12 cellular contexts compared by ENCODE assay signal in genomic region chr7:74291535-74291934, GRCh38. TPM values are rescaled to one million over a fixed set of nuclear protein-coding genes. Genes with fewer than 3 reads are reported as not detected.
DNase-seq lines count a peak whose midpoint lies in the region; ATAC-seq and TF ChIP-seq lines count a peak whose summit lies in the region.
"Had no signal": no experiment of that assay in that cellular context is flagged by ENCODE, and none has a peak within 500 bp of the region (broad histone marks: within the 10 kb centered on the region; RNA-seq: fewer than 3 reads in every experiment).

No MANE protein-coding gene starts in this region.

- no peak for TF ChIP-seq POLR2A in Peyer's patch (IDR thresholded peaks at IDR 0.05)
- no peak for TF ChIP-seq POLR2A in stomach (IDR thresholded peaks at IDR 0.05)

- ATAC-seq in activated T-cell treated with anti-CD3 and anti-CD28 coated beads, Interleukin-2, amount 50 U/mL, for 4 hours, result no peak
- no peak for ATAC-seq in GM19455 (IDR thresholded peaks at IDR 0.05; ENCODE audit: unreplicated experiment)
- ATAC-seq: heart right ventricle had no signal

- peak overlapping the region in 3 of 4 donors; percentile 81 to 93 (median 87) for H3K27ac ChIP-seq in Peyer's patch
- H3K27ac ChIP-seq in hepatocyte, result no peak overlapping the region
- peak overlapping the region in 4 of 5 donors; percentile 7 to 91 (median 50) for H3K27ac ChIP-seq in stomach
- H3K27ac ChIP-seq: heart right ventricle had no signal

- no peaks in the 10 kb centered on the region for H3K9me2 ChIP-seq in hepatocyte (replicated peaks; ENCODE audit: insufficient read depth)

- TF ChIP-seq CTCF in Peyer's patch (IDR thresholded peaks at IDR 0.05) (no peak), hepatocyte (IDR thresholded peaks at IDR 0.05; ENCODE audit: poor library complexity) (no peak), stomach (IDR thresholded peaks at IDR 0.05) (no peak)

- H2AFZ ChIP-seq in hepatocyte, result no peak overlapping the region

- H3K4me3 ChIP-seq in Peyer's patch, result peak overlapping the region in 1 of 4 donors; percentile 94
- H3K4me3 ChIP-seq in hepatocyte, result no peak overlapping the region
- H3K4me3 ChIP-seq in stomach, result no peak overlapping the region

- H3K9me3 ChIP-seq in Peyer's patch, result no peaks in the 10 kb centered on the region
- no peaks in the 10 kb centered on the region for H3K9me3 ChIP-seq in hepatocyte (ENCODE audit: low read depth)
- no peaks in the 10 kb centered on the region for H3K9me3 ChIP-seq in stomach

- H3K4me1 ChIP-seq in Peyer's patch (peaks cover 7 to 73% (median 21%) of the 10 kb centered on the region in 4 donors), hepatocyte (ENCODE audit: insufficient read depth) (peaks cover 45% of the 10 kb centered on the region), stomach (peaks cover 66 to 78% (median 75%) of the 10 kb centered on the region in 4 donors)

- H3K27me3 Mint-ChIP-seq in activated T-cell treated with anti-CD3 and anti-CD28 coated beads, Interleukin-2, amount 50 U/mL, for 4 hours (ENCODE audit: low read depth), result peaks cover 5% of the 10 kb centered on the region

- no peak for TF ChIP-seq EP300 in stomach (IDR thresholded peaks at IDR 0.05)

- 81% methylated on average over 5 of the region's 5 CpGs for WGBS in hepatocyte (ENCODE audit: low lambda C conversion rate, missing lambda C conversion rate)
- WGBS in stomach, 5 donors, result 72 to 81% (median 73%) methylated on average over 5 of the region's 5 CpGs

- no peaks in the 10 kb centered on the region for H3K9me3 Mint-ChIP-seq in activated T-cell treated with anti-CD3 and anti-CD28 coated beads, Interleukin-2, amount 50 U/mL, for 4 hours
- H3K9me3 Mint-ChIP-seq: activated CD4-positive, alpha-beta memory T cell treated with anti-CD3 and anti-CD28 coated beads for 36 hours had no signal

- H4K20me1 ChIP-seq in hepatocyte (ENCODE audit: insufficient read depth, poor library complexity, severe bottlenecking), result peaks cover 45% of the 10 kb centered on the region

- H3K4me2 ChIP-seq in hepatocyte, result peak overlapping the region; percentile 98

- H3K4me1 Mint-ChIP-seq in activated T-cell treated with anti-CD3 and anti-CD28 coated beads, Interleukin-2, amount 50 U/mL, for 4 hours (ENCODE audit: low read depth), result peaks cover 24% of the 10 kb centered on the region

- H3K27me3 ChIP-seq in Peyer's patch, result no peaks in the 10 kb centered on the region
- no peaks in the 10 kb centered on the region for H3K27me3 ChIP-seq in hepatocyte
- peaks cover 0 to 10% (median 0%) of the 10 kb centered on the region in 3 donors for H3K27me3 ChIP-seq in stomach
- H3K27me3 ChIP-seq: heart right ventricle had no signal

- intact Hi-C loops in stomach (cut with DNase I; ENCODE audit: low total_unique reads), result no loop called here

- H3K36me3 Mint-ChIP-seq in activated T-cell treated with anti-CD3 and anti-CD28 coated beads, Interleukin-2, amount 50 U/mL, for 4 hours (ENCODE audit: insufficient read depth), result no peaks in the 10 kb centered on the region
- H3K36me3 Mint-ChIP-seq: activated CD4-positive, alpha-beta memory T cell treated with anti-CD3 and anti-CD28 coated beads for 36 hours had no signal

- DNase-seq in activated T-cell treated with anti-CD3 and anti-CD28 coated beads, Interleukin-2, amount 50 U/mL, for 4 hours, result no peak
- DNase-seq in activated T-cell treated with anti-CD3 and anti-CD28 coated beads, Interleukin-2, amount 50 U/mL, for 48 hours, result no peak
- no peak for DNase-seq in Peyer's patch
- DNase-seq in hepatocyte (ENCODE audit: low spot score), result no peak
- no peak for DNase-seq in stomach
- no peak for DNase-seq in COLO668 (lab: John Stamatoyannopoulos, UW; ENCODE audit: unreplicated experiment)
- no peak for DNase-seq in activated CD4-positive, CD25-positive, alpha-beta regulatory T cell (lab: John Stamatoyannopoulos, UW)
- DNase-seq: activated CD4-positive, alpha-beta memory T cell treated with anti-CD3 and anti-CD28 coated beads for 36 hours; activated effector memory CD4-positive, alpha-beta T cell treated with anti-CD3 and anti-CD28 coated beads, Interleukin-2, amount 50 U/mL, for 16 hours; heart right ventricle; NCI-H1092 had no signal

- H3K79me2 ChIP-seq in hepatocyte, result peaks cover 69% of the 10 kb centered on the region

- peak overlapping the region; percentile 13 for H3K4me3 Mint-ChIP-seq in activated T-cell treated with anti-CD3 and anti-CD28 coated beads, Interleukin-2, amount 50 U/mL, for 4 hours
- H3K4me3 Mint-ChIP-seq: activated CD4-positive, alpha-beta memory T cell treated with anti-CD3 and anti-CD28 coated beads for 36 hours had no signal

- no peaks in the 10 kb centered on the region for H3K36me3 ChIP-seq in Peyer's patch
- H3K36me3 ChIP-seq in hepatocyte (replicated peaks; ENCODE audit: insufficient read depth, low read depth), result no peaks in the 10 kb centered on the region
- H3K36me3 ChIP-seq in stomach, result peaks cover 0 to 3% (median 0%) of the 10 kb centered on the region in 4 donors
- H3K36me3 ChIP-seq: heart right ventricle had no signal

RNA-seq across cellular contexts. Expression of gene CLIP2, which starts 2.3 kb away (rescaled TPM):
- total RNA-seq in activated T-cell treated with anti-CD3 and anti-CD28 coated beads, Interleukin-2, amount 50 U/mL, for 4 hours, result 1 to 10 TPM; 1.2 to 2.5 (median 1.4) TPM
- total RNA-seq in Peyer's patch, result 100 to 1,000 TPM in 1 of 4 donors, 10 to 100 TPM in 3; 35.4 to 212 (median 76.6) TPM
- 28.1 and 28.5 TPM in 2 replicates for total RNA-seq in hepatocyte
- 16.8 and 17.9 TPM in 2 replicates for polyA plus RNA-seq in hepatocyte
- 100 to 1,000 TPM in 1 of 5 donors, 10 to 100 TPM in 4; 20.7 to 485 (median 24.5) TPM for total RNA-seq in stomach
- 10 to 100 TPM in 2 of 3 donors, 1 to 10 TPM in 1; 4.5 to 24.1 (median 10.5) TPM for polyA plus RNA-seq in stomach

RNA-seq across cellular contexts. Expression of gene RFC2, which starts 37.3 kb away (rescaled TPM):
- 10 to 100 TPM; 71.4 to 85.2 (median 73.8) TPM for total RNA-seq in activated T-cell treated with anti-CD3 and anti-CD28 coated beads, Interleukin-2, amount 50 U/mL, for 4 hours
- total RNA-seq in Peyer's patch (10 to 100 TPM in 1 of 4 donors, 1 to 10 TPM in 3; 5.8 to 23.1 (median 7.3) TPM), hepatocyte (14.6 and 16.8 TPM in 2 replicates), stomach (10 to 100 TPM in 4 of 5 donors, 1 to 10 TPM in 1; 7.7 to 39.1 (median 18.2) TPM)
- polyA plus RNA-seq in hepatocyte (21.8 and 25.4 TPM in 2 replicates), stomach (10 to 100 TPM; 22.0 to 27.8 (median 24.0) TPM)
